In the genomic region with DNA sequence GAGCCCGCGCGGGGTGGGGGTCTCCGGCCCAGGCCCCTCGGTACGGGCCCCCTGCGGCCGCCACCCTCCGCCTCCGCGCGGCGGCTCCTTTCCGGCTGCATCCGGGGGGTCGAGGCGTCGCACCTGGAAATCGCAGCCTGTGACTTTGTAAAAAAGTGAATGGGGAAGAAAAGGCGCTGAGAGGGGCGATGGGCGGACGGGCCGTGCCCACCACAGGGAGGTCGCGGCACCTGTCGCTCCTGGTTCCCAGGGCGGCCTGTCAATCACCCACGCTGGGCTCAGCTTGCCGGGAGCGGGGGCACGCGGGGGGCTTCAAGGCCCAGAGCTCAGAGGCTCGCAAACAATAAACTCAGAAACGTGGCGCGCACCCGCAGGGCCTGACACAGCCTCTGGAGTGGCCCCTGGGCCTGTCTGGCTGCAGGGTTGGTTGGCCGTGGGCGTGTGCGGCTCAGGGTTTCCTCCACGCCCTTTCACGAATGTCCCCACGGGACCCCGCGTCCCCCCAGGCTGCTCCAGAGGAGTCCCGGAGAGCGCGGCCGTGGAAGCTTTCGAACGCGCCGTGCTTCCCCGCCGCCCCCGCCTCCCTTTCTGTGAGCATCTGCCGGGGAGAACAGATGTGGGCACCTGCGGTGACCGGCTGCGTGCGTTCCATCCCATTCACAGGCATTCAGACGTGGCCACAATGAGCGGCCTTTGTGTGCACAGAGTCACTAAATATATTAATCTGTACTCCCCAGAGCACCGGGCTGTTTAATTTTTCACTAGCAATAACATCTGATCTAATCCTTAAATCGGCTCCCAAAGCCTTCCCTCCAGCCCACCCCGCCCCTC, we compare ENCODE assay signal across 1 cellular context.
TF ChIP-seq lines count a peak whose summit lies in the region.

No MANE protein-coding gene starts in this region.

TF ChIP-seq in HepG2, 621 proteins besides CTCF, POLR2A, EP300 and RAD21:
- TF ChIP-seq, protein P1, sequence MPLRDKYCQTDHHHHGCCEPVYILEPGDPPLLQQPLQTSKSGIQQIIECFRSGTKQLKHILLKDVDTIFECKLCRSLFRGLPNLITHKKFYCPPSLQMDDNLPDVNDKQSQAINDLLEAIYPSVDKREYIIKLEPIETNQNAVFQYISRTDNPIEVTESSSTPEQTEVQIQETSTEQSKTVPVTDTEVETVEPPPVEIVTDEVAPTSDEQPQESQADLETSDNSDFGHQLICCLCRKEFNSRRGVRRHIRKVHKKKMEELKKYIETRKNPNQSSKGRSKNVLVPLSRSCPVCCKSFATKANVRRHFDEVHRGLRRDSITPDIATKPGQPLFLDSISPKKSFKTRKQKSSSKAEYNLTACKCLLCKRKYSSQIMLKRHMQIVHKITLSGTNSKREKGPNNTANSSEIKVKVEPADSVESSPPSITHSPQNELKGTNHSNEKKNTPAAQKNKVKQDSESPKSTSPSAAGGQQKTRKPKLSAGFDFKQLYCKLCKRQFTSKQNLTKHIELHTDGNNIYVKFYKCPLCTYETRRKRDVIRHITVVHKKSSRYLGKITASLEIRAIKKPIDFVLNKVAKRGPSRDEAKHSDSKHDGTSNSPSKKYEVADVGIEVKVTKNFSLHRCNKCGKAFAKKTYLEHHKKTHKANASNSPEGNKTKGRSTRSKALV (CRISPR knock-in tag; IDR thresholded peaks at IDR 0.05): 0 out of 2 replicates have a peak, but pooled peaks have one; percentile 53
- TF ChIP-seq MTA3 (CRISPR knock-in tag; IDR thresholded peaks at IDR 0.05): no peak
